Comparison of ENCODE assay signal across 14 cellular contexts in the genomic region with DNA sequence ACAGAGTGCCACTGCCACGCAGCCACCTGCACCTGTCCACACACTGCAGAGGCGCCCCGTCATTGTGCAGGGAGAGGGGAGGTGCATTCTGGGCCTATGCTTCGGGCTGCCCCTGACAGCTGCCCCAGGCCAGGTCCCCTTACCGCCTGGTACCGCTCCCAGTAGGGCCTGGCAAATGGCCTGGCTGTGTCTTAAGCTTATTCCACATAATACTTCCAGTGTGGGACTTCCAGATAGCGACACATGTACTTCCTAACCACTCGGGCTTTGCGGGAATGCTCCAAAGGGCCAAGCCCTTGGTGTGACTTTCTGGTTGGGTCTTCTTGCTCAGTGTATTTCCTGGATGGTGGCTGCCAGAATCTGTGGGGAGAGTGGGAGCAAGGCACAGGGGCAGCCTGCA.
DNase-seq lines count a peak whose midpoint lies in the region; ATAC-seq and TF ChIP-seq lines count a peak whose summit lies in the region.
"Had no signal": no experiment of that assay in that cellular context is flagged by ENCODE, and none has a peak within 500 bp of the region (broad histone marks: within the 10 kb centered on the region; RNA-seq: fewer than 3 reads in every experiment).

No MANE protein-coding gene starts in this region.

- peak overlapping the region; percentile 4 for H3K27ac Mint-ChIP-seq in glutamatergic neuron (ENCODE audit: unreplicated experiment)
- H3K27ac Mint-ChIP-seq in Calu3 (ENCODE audit: unreplicated experiment), result no peak overlapping the region
- H3K27ac Mint-ChIP-seq: B cell; CD4-positive, alpha-beta T cell; GM23338 had no signal

- peaks cover 12% of the 10 kb centered on the region for H3K27me3 ChIP-seq in RWPE2 (ENCODE audit: insufficient read depth, poor library complexity, severe bottlenecking)
- H3K27me3 ChIP-seq in upper lobe of right lung, result no peaks in the 10 kb centered on the region

- no peaks in the 10 kb centered on the region for H3K9me3 ChIP-seq in RWPE2 (ENCODE audit: severe bottlenecking)
- no peaks in the 10 kb centered on the region for H3K9me3 ChIP-seq in upper lobe of right lung

- no peaks in the 10 kb centered on the region for H3K36me3 Mint-ChIP-seq in glutamatergic neuron (ENCODE audit: unreplicated experiment)
- no peaks in the 10 kb centered on the region for H3K36me3 Mint-ChIP-seq in Calu3 (ENCODE audit: insufficient read depth, unreplicated experiment)

- ATAC-seq in RWPE2 (ENCODE audit: low read depth), result 0 out of 3 replicates have a peak, but pooled peaks have one; percentile 13
- ATAC-seq in upper lobe of right lung, result peak; percentile 32
- no peak for ATAC-seq in HG03097 (IDR thresholded peaks at IDR 0.05; ENCODE audit: low FRiP score, unreplicated experiment)
- ATAC-seq: GM23338, HepG2 had no signal

- peaks cover 46% of the 10 kb centered on the region for H3K4me1 Mint-ChIP-seq in glutamatergic neuron (ENCODE audit: low read depth, unreplicated experiment)
- no peaks in the 10 kb centered on the region for H3K4me1 Mint-ChIP-seq in Calu3 (ENCODE audit: low read depth, unreplicated experiment)
- H3K4me1 Mint-ChIP-seq: B cell had no signal

- H3K27me3 Mint-ChIP-seq in glutamatergic neuron (ENCODE audit: unreplicated experiment) (no peaks in the 10 kb centered on the region), Calu3 (ENCODE audit: unreplicated experiment) (no peaks in the 10 kb centered on the region)

- H3K4me1 ChIP-seq in RWPE2 (ENCODE audit: insufficient read depth, poor library complexity, severe bottlenecking) (no peaks in the 10 kb centered on the region), upper lobe of right lung (no peaks in the 10 kb centered on the region)

- no peak for TF ChIP-seq CTCF in RWPE2 (IDR thresholded peaks at IDR 0.05; ENCODE audit: poor library complexity, severe bottlenecking)
- TF ChIP-seq CTCF in glutamatergic neuron (IDR thresholded peaks at IDR 0.05; ENCODE audit: partially characterized antibody, unreplicated experiment), result no peak
- TF ChIP-seq CTCF in upper lobe of right lung (IDR thresholded peaks at IDR 0.05), result no peak
- TF ChIP-seq CTCF in Calu3 (IDR thresholded peaks at IDR 0.05; ENCODE audit: unreplicated experiment), result no peak

- CTCF ChIA-PET in Calu3 (lab: Charles Lee), result no interaction called here

- H3K4me3 ChIP-seq in RWPE2 (ENCODE audit: severe bottlenecking) (no peak overlapping the region), upper lobe of right lung (no peak overlapping the region)
- H3K4me3 ChIP-seq: GM23338 had no signal

- BruUV-seq in Calu3 (replicated peaks; lab: Mats Ljungman, UMichigan), result no TSS peak

- no peak for DNase-seq in RWPE2 (ENCODE audit: low spot score)
- DNase-seq in glutamatergic neuron, result no peak
- DNase-seq in pons (ENCODE audit: low spot score), result peak; percentile 78
- DNase-seq in upper lobe of right lung, result no peak
- DNase-seq in SKM-1 treated with dmso at 0.1 percent for 144 hours (lab: John Stamatoyannopoulos, UW; ENCODE audit: unreplicated experiment), result no peak
- no peak for DNase-seq in Calu3
- DNase-seq: ACHN; CD4-positive, alpha-beta T cell; DMS79; H7 had no signal

- H3K36me3 ChIP-seq in RWPE2 (ENCODE audit: low read depth) (no peaks in the 10 kb centered on the region), upper lobe of right lung (no peaks in the 10 kb centered on the region)

- no peak overlapping the region for H3K27ac ChIP-seq in RWPE2 (ENCODE audit: poor library complexity, severe bottlenecking)
- no peak overlapping the region for H3K27ac ChIP-seq in upper lobe of right lung

- H3K4me3 Mint-ChIP-seq in glutamatergic neuron (ENCODE audit: unreplicated experiment) (no peak overlapping the region), Calu3 (ENCODE audit: low read depth, unreplicated experiment) (no peak overlapping the region)
- H3K4me3 Mint-ChIP-seq: B cell; CD4-positive, alpha-beta T cell; GM23338 had no signal

- no peaks in the 10 kb centered on the region for H3K9me3 Mint-ChIP-seq in glutamatergic neuron (ENCODE audit: unreplicated experiment)
- H3K9me3 Mint-ChIP-seq in Calu3 (ENCODE audit: low read depth, unreplicated experiment), result no peaks in the 10 kb centered on the region
- H3K9me3 Mint-ChIP-seq: CD4-positive, alpha-beta T cell; GM23338 had no signal

- intact Hi-C loops in upper lobe of right lung (cut with DNase I) (no loop called here), Calu3 (cut with micrococcal nuclease; ENCODE audit: unreplicated experiment) (no loop called here)
